9 cellular contexts compared by ENCODE assay signal in the genomic region with DNA sequence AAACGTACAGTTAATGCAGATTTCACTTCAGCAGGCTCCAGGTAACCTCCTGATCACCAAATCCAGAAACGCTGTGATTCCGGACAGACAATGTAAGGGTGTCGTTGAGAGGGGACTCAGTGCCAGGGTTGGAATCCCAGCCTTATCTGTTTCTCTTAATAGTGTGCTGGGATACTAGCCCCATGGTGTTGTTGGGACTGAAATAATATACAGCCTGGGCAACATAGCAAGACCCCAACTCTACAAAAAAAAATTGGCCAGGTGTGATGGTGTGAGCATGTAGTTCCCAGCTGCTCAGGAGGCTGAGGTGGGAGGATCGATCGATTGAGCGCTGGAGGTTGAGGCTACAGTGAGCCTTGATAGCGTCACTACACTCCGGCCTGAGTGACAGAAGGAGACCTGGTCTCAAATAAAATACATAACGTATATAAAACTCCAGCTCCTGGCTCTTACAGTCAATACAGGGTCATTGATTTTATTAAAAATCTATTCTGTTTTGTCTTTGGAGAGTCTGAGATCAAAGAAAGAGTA. TPM values are rescaled to one million over a fixed set of nuclear protein-coding genes. Genes with fewer than 3 reads are reported as not detected.
DNase-seq lines count a peak whose midpoint lies in the region; ATAC-seq and TF ChIP-seq lines count a peak whose summit lies in the region.
"Had no signal": no experiment of that assay in that cellular context is flagged by ENCODE, and none has a peak within 500 bp of the region (broad histone marks: within the 10 kb centered on the region; RNA-seq: fewer than 3 reads in every experiment).

No MANE protein-coding gene starts in this region.

- ATAC-seq in memory B cell (ENCODE audit: low read depth) (no peak), upper lobe of left lung (ENCODE audit: low FRiP score in 2 of 2) (no peak)

- H3K9me3 ChIP-seq in upper lobe of left lung, result no peaks in the 10 kb centered on the region

- H3K4me3 Mint-ChIP-seq in activated naive CD4-positive, alpha-beta T cell treated with anti-CD3 and anti-CD28 coated beads, Interleukin-2, amount 10 ng/mL, durations not matched to agents 7 days and 5 days, result peak overlapping the region; percentile 95
- H3K4me3 Mint-ChIP-seq in brain, result peak overlapping the region; percentile 88 to 95 (median 93)
- peak overlapping the region; percentile 97 for H3K4me3 Mint-ChIP-seq in memory B cell

- no peaks in the 10 kb centered on the region for H3K27me3 ChIP-seq in upper lobe of left lung

- intact Hi-C loops in posterior vena cava (cut with DNase I), result no loop called here

- H3K36me3 ChIP-seq in upper lobe of left lung, result peaks cover 14 to 45% (median 29%) of the 10 kb centered on the region in 4 donors

- 75 to 77% methylated on average over 10 of the region's 10 CpGs for WGBS in upper lobe of left lung, 2 donors

- no peaks in the 10 kb centered on the region for H3K27me3 Mint-ChIP-seq in activated naive CD4-positive, alpha-beta T cell treated with anti-CD3 and anti-CD28 coated beads, Interleukin-2, amount 10 ng/mL, durations not matched to agents 7 days and 5 days
- H3K27me3 Mint-ChIP-seq in brain, result peaks cover 8% of the 10 kb centered on the region
- H3K27me3 Mint-ChIP-seq in memory B cell, result no peaks in the 10 kb centered on the region

- peak overlapping the region; percentile 88 to 90 (median 90) for H3K27ac ChIP-seq in upper lobe of left lung

- peak overlapping the region; percentile 82 for H3K27ac Mint-ChIP-seq in activated naive CD4-positive, alpha-beta T cell treated with anti-CD3 and anti-CD28 coated beads, Interleukin-2, amount 10 ng/mL, durations not matched to agents 7 days and 5 days
- H3K27ac Mint-ChIP-seq in brain, result peak overlapping the region; percentile 56 to 95 (median 83)
- H3K27ac Mint-ChIP-seq in memory B cell, result peak overlapping the region; percentile 87

- TF ChIP-seq CTCF in brain (conservative IDR thresholded peaks at IDR 0.05), result no peak
- no peak for TF ChIP-seq CTCF in upper lobe of left lung (IDR thresholded peaks at IDR 0.05)

- H3K4me3 ChIP-seq in upper lobe of left lung, result peak overlapping the region in 3 of 4 donors; percentile 86 to 98 (median 93)

- H3K9me3 Mint-ChIP-seq in activated naive CD4-positive, alpha-beta T cell treated with anti-CD3 and anti-CD28 coated beads, Interleukin-2, amount 10 ng/mL, durations not matched to agents 7 days and 5 days, result no peaks in the 10 kb centered on the region
- H3K9me3 Mint-ChIP-seq in brain (peaks cover 0 to 10% (median 8%) of the 10 kb centered on the region in 5 experiments), memory B cell (no peaks in the 10 kb centered on the region)

- peaks cover 33% of the 10 kb centered on the region for H3K4me1 Mint-ChIP-seq in activated naive CD4-positive, alpha-beta T cell treated with anti-CD3 and anti-CD28 coated beads, Interleukin-2, amount 10 ng/mL, durations not matched to agents 7 days and 5 days
- H3K4me1 Mint-ChIP-seq in brain (peaks cover 44% of the 10 kb centered on the region), memory B cell (peaks cover 18% of the 10 kb centered on the region)

- TF ChIP-seq EP300 in upper lobe of left lung (IDR thresholded peaks at IDR 0.05), result no peak

- no peak for TF ChIP-seq POLR2A in upper lobe of left lung (IDR thresholded peaks at IDR 0.05)
- TF ChIP-seq POLR2A in erythroblast (IDR thresholded peaks at IDR 0.05; ENCODE audit: low read length), result no peak

- H3K36me3 Mint-ChIP-seq in activated naive CD4-positive, alpha-beta T cell treated with anti-CD3 and anti-CD28 coated beads, Interleukin-2, amount 10 ng/mL, durations not matched to agents 7 days and 5 days, result peaks cover 27% of the 10 kb centered on the region
- H3K36me3 Mint-ChIP-seq in brain (peaks cover 52% of the 10 kb centered on the region), memory B cell (peaks cover 14% of the 10 kb centered on the region)

- peaks cover 9 to 30% (median 25%) of the 10 kb centered on the region in 4 donors for H3K4me1 ChIP-seq in upper lobe of left lung

- CTCF ChIA-PET in activated naive CD4-positive, alpha-beta T cell treated with anti-CD3 and anti-CD28 coated beads, Interleukin-2, amount 10 ng/mL, durations not matched to agents 7 days and 5 days (lab: Charles Lee), result interaction anchor here (1.1 kb wide), 1 partner anchor 29 kb away, joined by 4 read pairs; no protein-coding TSS in a partner anchor

- no peak for DNase-seq in activated naive CD4-positive, alpha-beta T cell treated with anti-CD3 and anti-CD28 coated beads, Interleukin-2, amount 10 ng/mL, durations not matched to agents 7 days and 5 days
- DNase-seq in activated naive CD4-positive, alpha-beta T cell (lab: John Stamatoyannopoulos, UW), result no peak
- DNase-seq in memory B cell (ENCODE audit: low spot score in 2 of 2) (no peak), upper lobe of left lung (no peak), posterior vena cava (ENCODE audit: low spot score) (no peak), erythroblast (lab: John Stamatoyannopoulos, UW) (no peak), NCI-H2171 treated with DMSO at 0.1 percent for 48 hours (lab: John Stamatoyannopoulos, UW) (no peak)
- DNase-seq: cortex of kidney had no signal

RNA-seq across cellular contexts. Expression of gene PEBP1, which starts 1.3 kb away (rescaled TPM):
- 798 TPM for polyA plus RNA-seq in brain (ENCODE audit: insufficient read depth, low read depth, low replicate concordance)
- total RNA-seq in upper lobe of left lung (100 to 1,000 TPM in 5 of 6 donors, 10 to 100 TPM in 1; 92.2 to 432 (median 214) TPM), posterior vena cava (100 to 1,000 TPM; 134 to 156 TPM)

RNA-seq across cellular contexts. Expression of gene VSIG10, which starts 33.4 kb away (rescaled TPM):
- 14.9 TPM for polyA plus RNA-seq in brain (ENCODE audit: insufficient read depth, low read depth, low replicate concordance)
- total RNA-seq in upper lobe of left lung, result 100 to 1,000 TPM in 1 of 6 donors, 10 to 100 TPM in 5; 44.1 to 157 (median 72.8) TPM
- total RNA-seq in posterior vena cava, result 10 to 100 TPM; 11.1 to 15.3 TPM
